17 cellular contexts compared by ENCODE assay signal in the genomic region with DNA sequence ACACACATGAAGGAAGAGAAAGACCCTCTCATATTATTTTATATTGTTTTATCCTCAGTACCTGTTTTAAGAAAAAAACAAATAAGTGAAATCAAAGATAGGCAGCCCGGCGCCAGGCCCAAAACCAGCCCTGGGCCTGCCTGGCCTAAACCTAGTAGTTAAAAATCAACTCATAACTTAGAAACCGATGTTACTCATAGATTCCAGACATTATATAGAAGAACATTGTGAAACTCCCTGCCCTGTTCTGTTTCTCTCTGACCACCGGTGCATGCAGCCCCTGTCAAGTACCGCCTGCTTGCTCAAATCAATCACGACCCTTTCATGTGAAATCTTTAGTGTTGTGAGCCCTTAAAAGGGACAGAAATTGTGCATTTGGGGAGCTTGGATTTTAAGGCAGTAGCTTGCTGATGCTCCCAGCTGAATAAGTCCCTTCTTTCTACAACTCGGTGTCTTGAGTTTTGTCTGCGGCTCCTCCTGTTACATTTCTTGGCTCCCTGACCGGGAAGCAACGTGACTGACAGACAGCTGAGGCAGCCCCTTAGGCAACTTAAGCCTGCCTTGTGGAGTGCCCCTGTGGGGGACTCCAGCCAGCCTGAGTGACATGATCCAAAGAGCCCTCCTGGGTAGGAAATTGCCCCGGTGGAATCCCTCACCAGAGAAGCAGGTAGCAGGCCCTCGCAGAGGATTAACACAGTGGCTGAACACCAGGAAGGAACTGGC. TPM values are rescaled to one million over a fixed set of nuclear protein-coding genes. Genes with fewer than 3 reads are reported as not detected.
DNase-seq lines count a peak whose midpoint lies in the region; ATAC-seq, FAIRE-seq and TF ChIP-seq lines count a peak whose summit lies in the region.
"Not testable (repeated sequence)": the region's sequence is repeated elsewhere in the genome, so short reads cannot be mapped to it uniquely, and the experiment has no call there.
"Had no signal": no experiment of that assay in that cellular context is flagged by ENCODE, and none has a peak within 500 bp of the region (broad histone marks: within the 10 kb centered on the region; RNA-seq: fewer than 3 reads in every experiment).

No MANE protein-coding gene starts in this region.

- H3K27me3 Mint-ChIP-seq in nephron progenitor cell (ENCODE audit: low read depth, poor library complexity), result not testable (repeated sequence)

- BruUV-seq in HepG2 (replicated peaks; lab: Mats Ljungman, UMichigan), result TSS peak; percentile 64

- H3K27ac ChIP-seq in epithelial cell of prostate, result peak overlapping the region; percentile 53
- H3K27ac ChIP-seq in HepG2 (ENCODE audit: extremely low read length, insufficient read depth, low read length), result peak overlapping the region; percentile 88
- H3K27ac ChIP-seq in smooth muscle cell (ENCODE audit: low read depth), result peak overlapping the region; percentile 86

- peak overlapping the region; percentile 44 for H3K4me3 Mint-ChIP-seq in nephron progenitor cell

- DNase-seq in ELF-1 (ENCODE audit: low read depth, low spot score), result peak; percentile 80
- DNase-seq in amniotic epithelial cell (ENCODE audit: low read depth), result peak; percentile 61
- not testable (repeated sequence) for DNase-seq in epithelial cell of prostate (ENCODE audit: low read depth, low spot score); HepG2 (ENCODE audit: low spot score); smooth muscle cell (lab: John Stamatoyannopoulos, UW; ENCODE audit: unreplicated experiment)
- DNase-seq in iPS-NIHi7 (ENCODE audit: extremely low spot score), result peak; percentile 20
- DNase-seq in nephron progenitor cell, result peak; percentile 6

- intact Hi-C loops in HepG2 (cut with micrococcal nuclease; ENCODE audit: unreplicated experiment), result loop anchor here (10.0 kb wide), 1 partner anchor 556 kb away; no protein-coding TSS in a partner anchor

- not testable (repeated sequence) for H2AFZ ChIP-seq in HepG2 (ENCODE audit: low read length)
- H2AFZ ChIP-seq in smooth muscle cell (ENCODE audit: low read depth), result peak overlapping the region; percentile 92

- not testable (repeated sequence) for H4K20me1 ChIP-seq in HepG2 (ENCODE audit: insufficient read depth, low read length); smooth muscle cell (ENCODE audit: low read depth)

- not testable (repeated sequence) for FAIRE-seq in HepG2 (lab: Jason Lieb, UNC)

- ATAC-seq in HG03432 (IDR thresholded peaks at IDR 0.05; ENCODE audit: unreplicated experiment), result peak; percentile 62
- ATAC-seq in HepG2, result peak; percentile 83

- H3K4me2 ChIP-seq in HepG2 (ENCODE audit: low read depth, low read length) (peak overlapping the region; percentile 83), smooth muscle cell (peak overlapping the region; percentile 51)

- H3K9ac ChIP-seq in HepG2 (ENCODE audit: insufficient read depth, low read depth, low read length), result peak overlapping the region; percentile 92
- H3K9ac ChIP-seq in smooth muscle cell (ENCODE audit: low read depth), result peak overlapping the region; percentile 58

- not testable (repeated sequence) for H3K27me3 ChIP-seq in HepG2 (ENCODE audit: control insufficient read depth in 1 of 2, insufficient read depth in 2 of 2, low read length in 2 of 2); smooth muscle cell (ENCODE audit: low read depth)

- H3K79me2 ChIP-seq in HepG2 (ENCODE audit: insufficient read depth, low read length), result peaks cover 61% of the 10 kb centered on the region
- H3K79me2 ChIP-seq in smooth muscle cell (ENCODE audit: low read depth), result not testable (repeated sequence)

- not testable (repeated sequence) for H3K36me3 ChIP-seq in HepG2 (replicated peaks in 1 of 2; ENCODE audit: control insufficient read depth in 1 of 2, insufficient read depth in 2 of 2, low read length in 2 of 2); smooth muscle cell (ENCODE audit: low read depth)

- WGBS in HepG2 (ENCODE audit: low lambda C conversion rate), result 61% methylated on average over 6 of the region's 12 CpGs
- 38% methylated on average over 12 of the region's 12 CpGs for WGBS in smooth muscle cell (ENCODE audit: low lambda C conversion rate)

- not testable (repeated sequence) for TF ChIP-seq CTCF in HepG2 (CRISPR knock-in tag; IDR thresholded peaks at IDR 0.05); nephron progenitor cell (IDR thresholded peaks at IDR 0.05); smooth muscle cell (IDR thresholded peaks at IDR 0.05; ENCODE audit: borderline replicate concordance, insufficient read depth, poor library complexity, severe bottlenecking)

- H3K4me3 ChIP-seq in HepG2 (replicated peaks in 1 of 3; ENCODE audit: insufficient read depth in 1 of 3, low read depth in 2 of 3, low read length in 3 of 3), result peak overlapping the region; percentile 56 to 65 (median 60)
- not testable (repeated sequence) for H3K4me3 ChIP-seq in smooth muscle cell

- TF ChIP-seq EP300 in HepG2 (IDR thresholded peaks at IDR 0.05; ENCODE audit: low read depth in 2 of 2, low read length in 2 of 2); HepG2 (CRISPR knock-in tag; IDR thresholded peaks at IDR 0.05; ENCODE audit: borderline replicate concordance): not testable (repeated sequence)

- H3K4me1 Mint-ChIP-seq in nephron progenitor cell, result peaks cover 33% of the 10 kb centered on the region

- H3F3A ChIP-seq in smooth muscle cell (ENCODE audit: low read depth), result not testable (repeated sequence)

- in situ Hi-C loops in HepG2 (cut with HindIII; ENCODE audit: extremely low pct_ligation_motif_present, low pct_unique_long_range_greater_than_20kb), result loop anchor here (25.0 kb wide), 1 partner anchor 564 kb away; no protein-coding TSS in a partner anchor

- CTCF ChIA-PET in HepG2 (lab: Yijun Ruan, JAX; ENCODE audit: low intra/inter-chr PET ratio, low total read pairs), result not testable (repeated sequence)

- not testable (repeated sequence) for H3K9me3 ChIP-seq in HepG2 (ENCODE audit: low read length); smooth muscle cell (replicated peaks; ENCODE audit: low read depth)

- TF ChIP-seq RAD21 in HepG2 (CRISPR knock-in tag; IDR thresholded peaks at IDR 0.05), result not testable (repeated sequence)

- peaks cover 39% of the 10 kb centered on the region for H3K4me1 ChIP-seq in HepG2 (ENCODE audit: insufficient read depth, low read length)
- H3K4me1 ChIP-seq in smooth muscle cell (ENCODE audit: low read depth), result not testable (repeated sequence)

- H3K9me3 Mint-ChIP-seq in nephron progenitor cell, result not testable (repeated sequence)

- H3K36me3 Mint-ChIP-seq in nephron progenitor cell (ENCODE audit: low read depth), result not testable (repeated sequence)

- H3K27ac Mint-ChIP-seq in nephron progenitor cell, result peak overlapping the region; percentile 96

- not testable (repeated sequence) for TF ChIP-seq POLR2A in HepG2 (IDR thresholded peaks at IDR 0.05; ENCODE audit: insufficient read depth in 1 of 2, low read depth in 2 of 2, low read length in 2 of 2)

- POLR2A ChIA-PET in HepG2 (lab: Yijun Ruan, JAX), result not testable (repeated sequence)

TF ChIP-seq in HepG2, 621 proteins besides CTCF, POLR2A, EP300 and RAD21 (continues in another document):
- TF ChIP-seq POGZ (CRISPR knock-in tag; IDR thresholded peaks at IDR 0.05) (peak; percentile 33; the same call in 1 of the 2 replicates), SOX13 (CRISPR knock-in tag; conservative IDR thresholded peaks at IDR 0.05 in 1 of 2, IDR thresholded peaks at IDR 0.05 in 1 of 2) (peak in 1 of 2 experiments; percentile 11; a peak in 1 of 4 replicates), ZNF350 (CRISPR knock-in tag; IDR thresholded peaks at IDR 0.05; ENCODE audit: borderline replicate concordance, low read depth) (peak; percentile 21; the same call in 1 of the 2 replicates), MIER3 (CRISPR knock-in tag; IDR thresholded peaks at IDR 0.05; ENCODE audit: borderline replicate concordance) (peak; percentile 14; the same call in 1 of the 2 replicates)
- TF ChIP-seq SOX13 (IDR thresholded peaks at IDR 0.05), result not testable (repeated sequence)
- TF ChIP-seq, protein P1, sequence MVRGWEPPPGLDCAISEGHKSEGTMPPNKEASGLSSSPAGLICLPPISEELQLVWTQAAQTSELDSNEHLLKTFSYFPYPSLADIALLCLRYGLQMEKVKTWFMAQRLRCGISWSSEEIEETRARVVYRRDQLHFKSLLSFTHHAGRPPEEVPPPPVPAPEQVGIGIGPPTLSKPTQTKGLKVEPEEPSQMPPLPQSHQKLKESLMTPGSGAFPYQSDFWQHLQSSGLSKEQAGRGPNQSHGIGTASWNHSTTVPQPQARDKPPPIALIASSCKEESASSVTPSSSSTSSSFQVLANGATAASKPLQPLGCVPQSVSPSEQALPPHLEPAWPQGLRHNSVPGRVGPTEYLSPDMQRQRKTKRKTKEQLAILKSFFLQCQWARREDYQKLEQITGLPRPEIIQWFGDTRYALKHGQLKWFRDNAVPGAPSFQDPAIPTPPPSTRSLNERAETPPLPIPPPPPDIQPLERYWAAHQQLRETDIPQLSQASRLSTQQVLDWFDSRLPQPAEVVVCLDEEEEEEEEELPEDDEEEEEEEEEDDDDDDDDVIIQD (CRISPR knock-in tag; IDR thresholded peaks at IDR 0.05; ENCODE audit: low read depth), result 0 out of 2 replicates have a peak, but pooled peaks have one; percentile 38

RNA-seq across cellular contexts. Expression of a gene that starts 45.3 kb away (rescaled TPM):
- total RNA-seq in HepG2 (2016; rRNA removed; fragmentation: Illumina TruSeq; extraction: Trizol) (41.8 and 41.9 TPM in 2 replicates), smooth muscle cell (0.45 and 6.5 TPM in 2 replicates)
- 11.2 and 12.0 TPM in 2 replicates for total RNA-seq in HepG2 (2016; cell fraction: cytosol; rRNA removed; fragmentation: Illumina TruSeq; extraction: Trizol; ENCODE audit: low read depth)
- total RNA-seq in HepG2 (2016; cell fraction: insoluble cytoplasmic fraction; rRNA removed; fragmentation: Illumina TruSeq; extraction: Trizol), result 43.5 and 44.0 TPM in 2 replicates
- 23.7 and 31.5 TPM in 2 replicates for total RNA-seq in HepG2 (2016; cell fraction: membrane; rRNA removed; fragmentation: Illumina TruSeq; extraction: Trizol)
- total RNA-seq in HepG2 (2016; cell fraction: nucleus; rRNA removed; fragmentation: Illumina TruSeq; extraction: Trizol), result 44.0 and 49.9 TPM in 2 replicates
- polyA plus RNA-seq in HepG2 (2011; rRNA removed) (26.1 and 26.8 TPM in 2 replicates), smooth muscle cell (2.6 and 3.6 TPM in 2 replicates)
- 12.1 and 22.2 TPM in 2 replicates for polyA plus RNA-seq in HepG2 (2011; cell fraction: cytosol; rRNA removed)
- polyA plus RNA-seq in HepG2 (2011; cell fraction: nucleus; rRNA removed), result 9.3 and 13.8 TPM in 2 replicates
- polyA plus RNA-seq in HepG2 (2012), result 31.1 and 33.4 TPM in 2 replicates
- 9.5 and 12.7 TPM in 2 replicates for polyA plus RNA-seq in HepG2 (2016; cell fraction: cytosol; fragmentation: Illumina TruSeq; extraction: Trizol; ENCODE audit: low read depth)
- 38.6 and 45.7 TPM in 2 replicates for polyA plus RNA-seq in HepG2 (2016; cell fraction: insoluble cytoplasmic fraction; fragmentation: Illumina TruSeq; extraction: Trizol; ENCODE audit: low read depth)
- polyA plus RNA-seq in HepG2 (2016; cell fraction: membrane; fragmentation: Illumina TruSeq; extraction: Trizol; ENCODE audit: low read depth), result 16.1 and 22.5 TPM in 2 replicates
- polyA plus RNA-seq in HepG2 (2016; cell fraction: nucleus; fragmentation: Illumina TruSeq; extraction: Trizol; ENCODE audit: insufficient read depth, low read depth), result 44.9 and 46.5 TPM in 2 replicates
- polyA minus RNA-seq in HepG2 (2011; rRNA and poly(A)+ RNA removed; ENCODE audit: low replicate concordance), result 9.5 TPM in 1 of 2 replicates, not detected in the other
- polyA minus RNA-seq in HepG2 (2011; cell fraction: cytosol; rRNA and poly(A)+ RNA removed), result 15.3 and 15.7 TPM in 2 replicates
- 32.3 and 45.9 TPM in 2 replicates for polyA minus RNA-seq in HepG2 (2011; cell fraction: nucleus; rRNA and poly(A)+ RNA removed)
- total RNA-seq: activated CD4-positive, alpha-beta T cell treated with anti-CD3 and anti-CD28 coated beads, Interleukin-2, amount 10 ng/mL, durations not matched to agents 24 days and 14 days; activated T-helper 2 cell treated with anti-CD3 and anti-CD28 coated beads, Interferon-gamma antibody, Interleukin-2, Interleukin-4, amounts not matched to agents 10 μg/mL and 5 μg/mL and 100 μg/mL, durations not matched to agents 14 hours and 24 hours and 36 hours; CD8-positive, alpha-beta T cell; left ventricle myocardium inferior; mononuclear cell; natural killer cell treated with Interleukin-12 subunit alpha and Interleukin-12 subunit beta and Interleukin-15 and Interleukin-18, amount 100 ng/mL, for 72 hours; OCI-LY7; right cardiac atrium; SJSA1 had no signal
- polyA plus RNA-seq: right cardiac atrium had no signal
